Comparison of ENCODE assay signal across 8 cellular contexts in genomic region chr1:32901823-32902534, GRCh38. TPM values are rescaled to one million over a fixed set of nuclear protein-coding genes. Genes with fewer than 3 reads are reported as not detected.
DNase-seq lines count a peak whose midpoint lies in the region; ATAC-seq, FAIRE-seq and TF ChIP-seq lines count a peak whose summit lies in the region.

No MANE protein-coding gene starts in this region.

- no peak overlapping the region for H2BK15ac ChIP-seq in IMR-90 (ENCODE audit: low read depth, low read length)

- peak overlapping the region; percentile 9; the same call in 1 of the 2 replicates for H3K56ac ChIP-seq in IMR-90 (ENCODE audit: extremely low read depth, insufficient read depth, low read length)

- H3K9ac ChIP-seq in IMR-90 (ENCODE audit: low read depth, low read length) (peak overlapping the region; percentile 49), muscle layer of colon (ENCODE audit: low read length) (no peak overlapping the region)

- peak overlapping the region; percentile 58 for H2AK5ac ChIP-seq in IMR-90 (ENCODE audit: low read depth, low read length)

- H2BK20ac ChIP-seq in IMR-90 (ENCODE audit: low read depth, low read length): no peak overlapping the region

- peak overlapping the region; percentile 94 for H3K14ac ChIP-seq in IMR-90 (replicated peaks; ENCODE audit: low read depth, low read length)

- H2BK120ac ChIP-seq in IMR-90 (ENCODE audit: low read depth, low read length): peak overlapping the region; percentile 40; the same call in 1 of the 2 replicates

- ATAC-seq in A549: no peak
- ATAC-seq in IMR-90 (ENCODE audit: low read depth): no peak
- ATAC-seq in GM18873 (IDR thresholded peaks at IDR 0.05; ENCODE audit: low FRiP score, unreplicated experiment): no peak

- peak overlapping the region; percentile 83 for H4K5ac ChIP-seq in IMR-90 (ENCODE audit: low read depth, low read length)

- peak overlapping the region; percentile 91 for H2AFZ ChIP-seq in IMR-90 (replicated peaks; ENCODE audit: low read length, poor library complexity)

- H3K27ac ChIP-seq in A549: peak overlapping the region; percentile 80 to 97
- peak overlapping the region; percentile 2; the same call in 1 of the 2 replicates for H3K27ac ChIP-seq in IMR-90 (ENCODE audit: insufficient read depth, low read length)
- H3K27ac ChIP-seq in muscle layer of colon (ENCODE audit: low read depth, low read length): no peak overlapping the region

- no peaks in the 10 kb centered on the region for H3K9me3 ChIP-seq in A549
- H3K9me3 ChIP-seq in IMR-90 (ENCODE audit: control insufficient read depth, insufficient read depth, low read length): no peaks in the 10 kb centered on the region
- H3K9me3 ChIP-seq in muscle layer of colon (ENCODE audit: low read length): no peaks in the 10 kb centered on the region

- peak overlapping the region; percentile 58; the same call in 1 of the 2 replicates for H3K4ac ChIP-seq in IMR-90 (ENCODE audit: low read depth, low read length)

- peaks cover 5% of the 10 kb centered on the region for H3K27me3 ChIP-seq in IMR-90 (ENCODE audit: control insufficient read depth, insufficient read depth, low read length)
- no peaks in the 10 kb centered on the region for H3K27me3 ChIP-seq in muscle layer of colon (ENCODE audit: control insufficient read depth in 1 of 2, insufficient read depth in 2 of 2, low read length in 2 of 2)

- BruUV-seq in IMR-90 (replicated peaks; lab: Mats Ljungman, UMichigan): no TSS peak

- 21% methylated on average over 17 of the region's 24 CpGs for WGBS in A549 (ENCODE audit: missing lambda C conversion rate)
- 45% methylated on average over 7 of the region's 24 CpGs; no CpG with 5 or more reads in 1 of the 2 experiments for WGBS in IMR-90 (ENCODE audit: extremely low coverage in 2 of 2, insufficient read length in 1 of 2), 2 experiments

- POLR2A ChIA-PET in A549 (lab: Yijun Ruan, JAX) (no interaction called here), IMR-90 (lab: Charles Lee; ENCODE audit: unreplicated experiment) (no interaction called here)

- CTCF ChIA-PET in A549 (lab: Yijun Ruan, JAX): interaction anchor here (0.9 to 2.3 kb wide), 2 partner anchors 9 to 29 kb away, joined by 3 to 11 read pairs; no protein-coding TSS in a partner anchor
- CTCF ChIA-PET in IMR-90 (lab: Yijun Ruan, JAX): interaction anchor here (0.6 to 1.2 kb wide), 2 partner anchors 113 to 327 kb away, joined by 3 read pairs; no protein-coding TSS in a partner anchor

- peak overlapping the region; percentile 75 for H3K4me2 ChIP-seq in A549
- H3K4me2 ChIP-seq in IMR-90 (ENCODE audit: low read depth, low read length): peak overlapping the region; percentile 84

- no peak for TF ChIP-seq CTCF in A549 (IDR thresholded peaks at IDR 0.05)
- no peak for TF ChIP-seq CTCF in IMR-90 (conservative IDR thresholded peaks at IDR 0.05; ENCODE audit: low read depth, low read length)
- no peak for TF ChIP-seq CTCF in choroid plexus epithelial cell (conservative IDR thresholded peaks at IDR 0.05; ENCODE audit: low read depth, low read length)

- TF ChIP-seq RAD21 in A549 (conservative IDR thresholded peaks at IDR 0.05 in 1 of 2, IDR thresholded peaks at IDR 0.05 in 1 of 2): no peak
- no peak for TF ChIP-seq RAD21 in IMR-90 (IDR thresholded peaks at IDR 0.05; ENCODE audit: low read length)

- H2BK5ac ChIP-seq in IMR-90 (ENCODE audit: low read depth, low read length, poor library complexity, severe bottlenecking): no peak overlapping the region

- peak overlapping the region; percentile 17; the same call in 1 of the 2 replicates for H3K18ac ChIP-seq in IMR-90 (ENCODE audit: low read depth, low read length)

- peak overlapping the region; percentile 66; the same call in 1 of the 2 replicates for H4K91ac ChIP-seq in IMR-90 (ENCODE audit: insufficient read depth, low read depth, low read length)

- TF ChIP-seq POLR2A in A549 (IDR thresholded peaks at IDR 0.05; ENCODE audit: low read length) (no peak), IMR-90 (IDR thresholded peaks at IDR 0.05; ENCODE audit: low read depth, low read length) (no peak)

- H3K36me3 ChIP-seq in IMR-90 (ENCODE audit: control insufficient read depth, insufficient read depth, low read length): 0 out of 2 replicates have a peak, but pooled peaks cover 1% of the 10 kb centered on the region
- no peaks in the 10 kb centered on the region for H3K36me3 ChIP-seq in muscle layer of colon (ENCODE audit: insufficient read depth, low read length)

- no peak overlapping the region for H2AK9ac ChIP-seq in IMR-90 (replicated peaks; ENCODE audit: low read depth, low read length, poor library complexity)

- no peak for TF ChIP-seq EP300 in A549 (IDR thresholded peaks at IDR 0.05)

- peaks cover 0 to 9% of the 10 kb centered on the region in 2 experiments; a peak in 1 of 4 replicates for H3K79me1 ChIP-seq in IMR-90 (ENCODE audit: low read depth in 1 of 2, low read length in 2 of 2)

- FAIRE-seq in A549 (lab: Jason Lieb, UNC): no peak

- H3K4me3 ChIP-seq in A549 (peak overlapping the region; percentile 79), IMR-90 (ENCODE audit: insufficient read depth, low read depth, low read length) (peak overlapping the region; percentile 68), choroid plexus epithelial cell (ENCODE audit: low read depth, low read length) (peak overlapping the region; percentile 61), muscle layer of colon (ENCODE audit: low read depth in 1 of 2, low read length in 2 of 2) (peak overlapping the region; percentile 71 to 79)

- intact Hi-C loops in IMR-90 (cut with micrococcal nuclease): no loop called here

- no peak for DNase-seq in A549 (ENCODE audit: low read depth in 1 of 2, low spot score in 1 of 2)
- DNase-seq in IMR-90: no peak
- DNase-seq in choroid plexus epithelial cell (ENCODE audit: low read depth): no peak
- DNase-seq in NCI-H82 treated with DMSO at 0.1 percent for 48 hours (lab: John Stamatoyannopoulos, UW; ENCODE audit: unreplicated experiment): no peak
- no peak for DNase-seq in SHP77 treated with DMSO at 0.1 percent for 48 hours (lab: John Stamatoyannopoulos, UW)
- no peak for DNase-seq in NCI-H1092 treated with DMSO at 0.1 percent for 48 hours (lab: John Stamatoyannopoulos, UW)

- peaks cover 14% of the 10 kb centered on the region; the same call in 2 of the 3 replicates for H3K4me1 ChIP-seq in A549
- H3K4me1 ChIP-seq in IMR-90 (ENCODE audit: control insufficient read depth, insufficient read depth, low read length): peaks cover 2% of the 10 kb centered on the region; the same call in 1 of the 2 replicates
- peaks cover 7% of the 10 kb centered on the region for H3K4me1 ChIP-seq in muscle layer of colon (ENCODE audit: insufficient read depth, low read length)

- no peaks in the 10 kb centered on the region for H4K20me1 ChIP-seq in IMR-90 (ENCODE audit: insufficient read depth, low read length)

- H3K23ac ChIP-seq in IMR-90 (ENCODE audit: low read depth, low read length): peak overlapping the region; percentile 72; the same call in 1 of the 2 replicates

- H3K9me1 ChIP-seq in IMR-90 (ENCODE audit: insufficient read depth, low read length): peaks cover 6% of the 10 kb centered on the region; the same call in 1 of the 2 replicates

- peak overlapping the region; percentile 50 to 90; a peak in 2 of 4 replicates for H4K8ac ChIP-seq in IMR-90 (ENCODE audit: low read depth in 2 of 2, low read length in 2 of 2)

- dilution Hi-C loops in IMR-90 (cut with HindIII; ENCODE audit: low sequenced_read_pairs, unreplicated experiment): no loop called here

- in situ Hi-C loops in IMR-90 (cut with MboI; ENCODE audit: low sequenced_read_pairs): no loop called here

TF ChIP-seq in A549, 52 proteins besides CTCF, POLR2A, EP300 and RAD21 (continues in another document):
- TF ChIP-seq PHF8 (IDR thresholded peaks at IDR 0.05; ENCODE audit: borderline replicate concordance, low read depth): no peak
- TF ChIP-seq GATA3 (IDR thresholded peaks at IDR 0.05; ENCODE audit: borderline replicate concordance): no peak
- no peak for TF ChIP-seq KDM5A (IDR thresholded peaks at IDR 0.05)
- TF ChIP-seq RFX5 (IDR thresholded peaks at IDR 0.05): no peak

TF ChIP-seq in IMR-90, 13 proteins besides CTCF, POLR2A, EP300 and RAD21 (continues in another document):
- no peak for TF ChIP-seq SMC3 (IDR thresholded peaks at IDR 0.05; ENCODE audit: low read depth, low read length)
- no peak for TF ChIP-seq MAZ (IDR thresholded peaks at IDR 0.05; ENCODE audit: borderline replicate concordance, low read depth, low read length)
- no peak for TF ChIP-seq MAFK (IDR thresholded peaks at IDR 0.05; ENCODE audit: low read depth, low read length)
- no peak for TF ChIP-seq MXI1 (IDR thresholded peaks at IDR 0.05; ENCODE audit: borderline replicate concordance, low read depth, low read length)

RNA-seq across cellular contexts. Expression of gene TMEM54, which starts 0.8 kb away (rescaled TPM):
- 22.1 and 32.6 TPM in 2 replicates for polyA plus RNA-seq in A549 (2011; rRNA removed)
- 86.4 and 112 TPM in 2 replicates for polyA plus RNA-seq in A549 (2012; cell fraction: cytosol; rRNA removed)
- polyA plus RNA-seq in A549 (2012; cell fraction: nucleus; rRNA removed): 63.8 and 84.9 TPM in 2 replicates
- 26.4 to 31.8 TPM (median 29.7 TPM) in 3 replicates for polyA plus RNA-seq in A549 (2017; fragmentation: RNase III; extraction: RNeasy Plus Mini Kit Qiagen cat#74134 plus additional on column Dnase treatment)
- 18.9 and 31.1 TPM in 2 replicates for polyA minus RNA-seq in A549 (2011; rRNA and poly(A)+ RNA removed)
- total RNA-seq in IMR-90 (2012; rRNA removed): 25.5 and 33.1 TPM in 2 replicates
- 75.2 and 82.4 TPM in 2 replicates for polyA plus RNA-seq in IMR-90 (2012; rRNA removed)
- 49.6 and 120 TPM in 2 replicates for polyA plus RNA-seq in IMR-90 (2012; cell fraction: cytosol; rRNA removed)
- 20.6 and 49.4 TPM in 2 replicates for polyA plus RNA-seq in IMR-90 (2012; cell fraction: nucleus; rRNA removed; ENCODE audit: low replicate concordance)

RNA-seq across cellular contexts. Expression of gene HPCA, which starts 15.7 kb away (rescaled TPM):
- polyA plus RNA-seq in A549 (2011; rRNA removed): 0.08 and 0.34 TPM in 2 replicates
- polyA plus RNA-seq in A549 (2012; cell fraction: cytosol; rRNA removed): 0.08 and 0.13 TPM in 2 replicates
- 0.13 and 0.20 TPM in 2 replicates for polyA plus RNA-seq in A549 (2012; cell fraction: nucleus; rRNA removed)
- 0.21 to 0.65 TPM (median 0.30 TPM) in 3 replicates for polyA plus RNA-seq in A549 (2017; fragmentation: RNase III; extraction: RNeasy Plus Mini Kit Qiagen cat#74134 plus additional on column Dnase treatment)
- not detected in 2 replicates for polyA minus RNA-seq in A549 (2011; rRNA and poly(A)+ RNA removed)
- not detected in 2 replicates for total RNA-seq in IMR-90 (2012; rRNA removed)
- polyA plus RNA-seq in IMR-90 (2012; rRNA removed): 0.22 and 0.30 TPM in 2 replicates
- 0.08 and 0.29 TPM in 2 replicates for polyA plus RNA-seq in IMR-90 (2012; cell fraction: cytosol; rRNA removed)
- polyA plus RNA-seq in IMR-90 (2012; cell fraction: nucleus; rRNA removed; ENCODE audit: low replicate concordance): 0.37 and 0.44 TPM in 2 replicates

RNA-seq across cellular contexts. Expression of gene FNDC5, which starts 31.3 kb away (rescaled TPM):
- polyA plus RNA-seq in A549 (2011; rRNA removed) (0.26 and 0.78 TPM in 2 replicates), A549 (2017; fragmentation: RNase III; extraction: RNeasy Plus Mini Kit Qiagen cat#74134 plus additional on column Dnase treatment) (0.35 to 0.99 TPM (median 0.98 TPM) in 3 replicates), IMR-90 (2012; rRNA removed) (1.2 and 1.5 TPM in 2 replicates)
- 0.28 and 0.53 TPM in 2 replicates for polyA plus RNA-seq in A549 (2012; cell fraction: cytosol; rRNA removed)
- polyA plus RNA-seq in A549 (2012; cell fraction: nucleus; rRNA removed): 0.39 and 0.71 TPM in 2 replicates
- polyA minus RNA-seq in A549 (2011; rRNA and poly(A)+ RNA removed): 0.97 TPM in 1 of 2 replicates, not detected in the other
- total RNA-seq in IMR-90 (2012; rRNA removed): 1.6 and 1.7 TPM in 2 replicates
- 0.74 and 0.98 TPM in 2 replicates for polyA plus RNA-seq in IMR-90 (2012; cell fraction: cytosol; rRNA removed)
- 3.2 and 4.6 TPM in 2 replicates for polyA plus RNA-seq in IMR-90 (2012; cell fraction: nucleus; rRNA removed; ENCODE audit: low replicate concordance)
